Comparison of ENCODE assay signal across 16 cellular contexts in the genomic region with DNA sequence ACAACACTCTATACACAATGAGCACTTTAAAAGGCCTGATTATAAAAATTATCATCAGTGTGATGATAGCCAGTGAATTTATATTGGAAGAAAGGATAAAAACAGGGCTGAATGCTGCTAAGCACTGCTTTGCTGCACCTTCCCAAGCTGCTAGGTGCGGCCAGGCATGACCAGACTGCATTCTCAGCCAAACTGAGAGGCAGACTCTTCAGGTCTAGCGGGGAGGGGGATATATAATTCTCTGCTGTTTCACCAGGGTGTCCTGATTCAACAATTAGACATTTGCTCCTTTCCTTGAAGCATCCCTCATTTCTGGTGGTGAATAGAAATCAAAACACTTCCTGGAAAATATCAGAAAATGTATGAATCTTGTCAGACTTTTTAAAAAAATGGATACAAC.
"Had no signal": no experiment of that assay in that cellular context is flagged by ENCODE, and none has a peak within 500 bp of the region (broad histone marks: within the 10 kb centered on the region; RNA-seq: fewer than 3 reads in every experiment).

No MANE protein-coding gene starts in this region.

- H3K4me3 ChIP-seq: esophagus muscularis mucosa, heart right ventricle, left ventricle myocardium inferior, ovary, testis had no signal

- H3K9me3 ChIP-seq: esophagus muscularis mucosa, heart right ventricle, left ventricle myocardium inferior, ovary, testis had no signal

- FAIRE-seq: islet of Langerhans, urothelium cell line had no signal

- ATAC-seq: heart right ventricle, T-cell had no signal

- DNase-seq: activated CD4-positive, alpha-beta T cell treated with anti-CD3 and anti-CD28 coated beads, Interleukin-2, amount 10 ng/mL, durations not matched to agents 24 days and 14 days; activated T-cell treated with anti-CD3 and anti-CD28 coated beads for 4 hours; amygdala; foreskin fibroblast; heart right ventricle; left ventricle myocardium inferior; mesendoderm; ovary; stimulated activated CD4-positive, alpha-beta T cell treated with anti-CD3 and anti-CD28 coated beads, Interleukin-15, amount 100 ng/mL, for 24 hours; stimulated activated CD4-positive, alpha-beta T cell treated with anti-CD3 and anti-CD28 coated beads, Interleukin-4, amount 100 ng/mL, for 24 hours; T-cell; T1000; testis had no signal

- H3K36me3 ChIP-seq: left ventricle myocardium inferior, ovary had no signal

- H3K27ac ChIP-seq: esophagus muscularis mucosa, heart right ventricle, left ventricle myocardium inferior, ovary, testis had no signal

- H3K27me3 ChIP-seq: esophagus muscularis mucosa, heart right ventricle, ovary, testis had no signal

- H3K4me1 ChIP-seq: esophagus muscularis mucosa, testis had no signal
